Comparison of ENCODE assay signal across 1 cellular context in the genomic region with DNA sequence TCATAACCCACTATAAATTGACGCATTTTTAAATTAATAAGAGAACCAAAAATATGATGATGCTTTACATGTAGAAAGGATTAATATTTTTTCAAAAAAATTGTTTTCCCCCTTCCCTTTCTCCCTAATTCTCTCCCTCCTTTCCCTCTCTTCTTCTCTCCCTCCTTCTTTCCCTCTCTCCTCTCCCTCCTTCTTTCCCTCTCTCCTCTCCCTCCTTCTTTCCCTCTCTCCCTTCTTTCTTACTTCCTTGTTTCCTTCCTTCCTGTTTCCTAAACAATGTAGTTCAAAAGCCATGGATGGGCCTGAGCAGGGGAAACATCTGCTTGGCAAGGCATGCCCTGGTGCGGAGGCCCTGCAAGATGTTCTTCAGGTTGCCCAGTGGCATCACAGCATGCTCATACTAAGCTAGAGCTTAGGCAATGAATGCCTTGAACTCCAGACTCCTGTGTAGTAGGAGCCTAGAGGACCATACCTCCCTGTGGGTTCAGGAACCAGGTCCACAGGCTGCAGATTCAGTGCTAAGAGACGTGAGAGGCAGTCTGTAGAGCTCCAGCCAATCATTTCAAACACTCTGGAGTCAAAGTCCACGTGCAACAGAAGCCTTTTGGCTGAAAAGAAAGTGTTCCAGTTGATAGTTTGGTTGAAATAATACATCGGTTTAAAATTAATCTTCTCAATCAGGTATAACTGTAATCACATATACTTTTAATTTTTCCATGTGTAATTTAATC.
TF ChIP-seq lines count a peak whose summit lies in the region.

No MANE protein-coding gene starts in this region.

TF ChIP-seq in HepG2, 621 proteins besides CTCF, POLR2A, EP300 and RAD21 (continued from another document):
- TF ChIP-seq, protein P1, sequence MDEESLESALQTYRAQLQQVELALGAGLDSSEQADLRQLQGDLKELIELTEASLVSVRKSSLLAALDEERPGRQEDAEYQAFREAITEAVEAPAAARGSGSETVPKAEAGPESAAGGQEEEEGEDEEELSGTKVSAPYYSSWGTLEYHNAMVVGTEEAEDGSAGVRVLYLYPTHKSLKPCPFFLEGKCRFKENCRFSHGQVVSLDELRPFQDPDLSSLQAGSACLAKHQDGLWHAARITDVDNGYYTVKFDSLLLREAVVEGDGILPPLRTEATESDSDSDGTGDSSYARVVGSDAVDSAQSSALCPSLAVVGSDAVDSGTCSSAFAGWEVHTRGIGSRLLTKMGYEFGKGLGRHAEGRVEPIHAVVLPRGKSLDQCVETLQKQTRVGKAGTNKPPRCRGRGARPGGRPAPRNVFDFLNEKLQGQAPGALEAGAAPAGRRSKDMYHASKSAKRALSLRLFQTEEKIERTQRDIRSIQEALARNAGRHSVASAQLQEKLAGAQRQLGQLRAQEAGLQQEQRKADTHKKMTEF (CRISPR knock-in tag; IDR thresholded peaks at IDR 0.05): no peak
- TF ChIP-seq, protein P2, sequence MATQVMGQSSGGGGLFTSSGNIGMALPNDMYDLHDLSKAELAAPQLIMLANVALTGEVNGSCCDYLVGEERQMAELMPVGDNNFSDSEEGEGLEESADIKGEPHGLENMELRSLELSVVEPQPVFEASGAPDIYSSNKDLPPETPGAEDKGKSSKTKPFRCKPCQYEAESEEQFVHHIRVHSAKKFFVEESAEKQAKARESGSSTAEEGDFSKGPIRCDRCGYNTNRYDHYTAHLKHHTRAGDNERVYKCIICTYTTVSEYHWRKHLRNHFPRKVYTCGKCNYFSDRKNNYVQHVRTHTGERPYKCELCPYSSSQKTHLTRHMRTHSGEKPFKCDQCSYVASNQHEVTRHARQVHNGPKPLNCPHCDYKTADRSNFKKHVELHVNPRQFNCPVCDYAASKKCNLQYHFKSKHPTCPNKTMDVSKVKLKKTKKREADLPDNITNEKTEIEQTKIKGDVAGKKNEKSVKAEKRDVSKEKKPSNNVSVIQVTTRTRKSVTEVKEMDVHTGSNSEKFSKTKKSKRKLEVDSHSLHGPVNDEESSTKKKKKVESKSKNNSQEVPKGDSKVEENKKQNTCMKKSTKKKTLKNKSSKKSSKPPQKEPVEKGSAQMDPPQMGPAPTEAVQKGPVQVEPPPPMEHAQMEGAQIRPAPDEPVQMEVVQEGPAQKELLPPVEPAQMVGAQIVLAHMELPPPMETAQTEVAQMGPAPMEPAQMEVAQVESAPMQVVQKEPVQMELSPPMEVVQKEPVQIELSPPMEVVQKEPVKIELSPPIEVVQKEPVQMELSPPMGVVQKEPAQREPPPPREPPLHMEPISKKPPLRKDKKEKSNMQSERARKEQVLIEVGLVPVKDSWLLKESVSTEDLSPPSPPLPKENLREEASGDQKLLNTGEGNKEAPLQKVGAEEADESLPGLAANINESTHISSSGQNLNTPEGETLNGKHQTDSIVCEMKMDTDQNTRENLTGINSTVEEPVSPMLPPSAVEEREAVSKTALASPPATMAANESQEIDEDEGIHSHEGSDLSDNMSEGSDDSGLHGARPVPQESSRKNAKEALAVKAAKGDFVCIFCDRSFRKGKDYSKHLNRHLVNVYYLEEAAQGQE (IDR thresholded peaks at IDR 0.05; ENCODE audit: borderline replicate concordance in 1 of 2, low read depth in 1 of 2, low read length in 2 of 2): no peak
- TF ChIP-seq, protein P3, sequence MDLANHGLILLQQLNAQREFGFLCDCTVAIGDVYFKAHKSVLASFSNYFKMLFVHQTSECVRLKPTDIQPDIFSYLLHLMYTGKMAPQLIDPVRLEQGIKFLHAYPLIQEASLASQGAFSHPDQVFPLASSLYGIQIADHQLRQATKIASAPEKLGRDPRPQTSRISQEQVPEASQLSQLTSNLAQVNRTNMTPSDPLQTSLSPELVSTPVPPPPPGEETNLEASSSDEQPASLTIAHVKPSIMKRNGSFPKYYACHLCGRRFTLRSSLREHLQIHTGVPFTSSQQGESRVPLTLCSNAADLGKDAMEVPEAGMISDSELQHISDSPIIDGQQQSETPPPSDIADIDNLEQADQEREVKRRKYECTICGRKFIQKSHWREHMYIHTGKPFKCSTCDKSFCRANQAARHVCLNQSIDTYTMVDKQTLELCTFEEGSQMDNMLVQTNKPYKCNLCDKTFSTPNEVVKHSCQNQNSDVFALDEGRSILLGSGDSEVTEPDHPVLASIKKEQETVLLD (CRISPR knock-in tag; IDR thresholded peaks at IDR 0.05; ENCODE audit: low read depth): no peak
- TF ChIP-seq ZNF558 (CRISPR knock-in tag; IDR thresholded peaks at IDR 0.05; ENCODE audit: borderline replicate concordance): no peak
- peak; percentile 45 for TF ChIP-seq HNRNPK (IDR thresholded peaks at IDR 0.05; ENCODE audit: low read depth, low read length, poor library complexity, severe bottlenecking)
